ENCODE assay signal across 15 cellular contexts in genomic region chr12:68623984-68624383, GRCh38. TPM values are rescaled to one million over a fixed set of nuclear protein-coding genes. Genes with fewer than 3 reads are reported as not detected.
DNase-seq lines count a peak whose midpoint lies in the region; ATAC-seq and TF ChIP-seq lines count a peak whose summit lies in the region.
"Had no signal": no experiment of that assay in that cellular context is flagged by ENCODE, and none has a peak within 500 bp of the region (broad histone marks: within the 10 kb centered on the region; RNA-seq: fewer than 3 reads in every experiment).

No MANE protein-coding gene starts in this region.

- DNase-seq in activated T-cell treated with anti-CD3 and anti-CD28 coated beads, Interleukin-2, amount 50 U/mL, for 24 hours: no peak
- DNase-seq in activated T-cell treated with anti-CD3 and anti-CD28 coated beads, Interleukin-2, amount 50 U/mL, for 4 hours: no peak
- peak; percentile 6 for DNase-seq in RPMI7951 (ENCODE audit: low read depth)
- peak; percentile 57 for DNase-seq in fibroblast of mammary gland (ENCODE audit: low read depth)
- no peak for DNase-seq in stimulated activated effector memory CD8-positive, alpha-beta T cell treated with anti-CD3 and anti-CD28 coated beads, Interleukin-12 subunit alpha, Interleukin-12 subunit beta, amount 100 ng/mL, for 72 hours (ENCODE audit: low spot score in 2 of 2)
- no peak for DNase-seq in NCI-H2081 (lab: John Stamatoyannopoulos, UW)
- DNase-seq in NK-92 treated with Interleukin-12 subunit alpha and Interleukin-12 subunit beta, amount 100 ng/mL, for 24 hours (lab: John Stamatoyannopoulos, UW): no peak
- DNase-seq in NCI-H69 (lab: John Stamatoyannopoulos, UW): no peak
- DNase-seq: activated CD8-positive, alpha-beta memory T cell treated with anti-CD3 and anti-CD28 coated beads, Interleukin-2, amount 50 U/mL, for 48 hours; cerebellar nuclear complex; heart left ventricle; NCI-H1930; psoas muscle; substantia nigra had no signal

- H3K4me1 Mint-ChIP-seq in activated T-cell treated with anti-CD3 and anti-CD28 coated beads, Interleukin-2, amount 50 U/mL, for 24 hours (ENCODE audit: low read depth): peaks cover 85% of the 10 kb centered on the region
- H3K4me1 Mint-ChIP-seq in activated T-cell treated with anti-CD3 and anti-CD28 coated beads, Interleukin-2, amount 50 U/mL, for 4 hours (ENCODE audit: low read depth): peaks cover 77% of the 10 kb centered on the region
- H3K4me1 Mint-ChIP-seq in stimulated activated effector memory CD8-positive, alpha-beta T cell treated with anti-CD3 and anti-CD28 coated beads, Interleukin-12 subunit alpha, Interleukin-12 subunit beta, amount 100 ng/mL, for 72 hours: peaks cover 66% of the 10 kb centered on the region

- H3K27me3 Mint-ChIP-seq in activated T-cell treated with anti-CD3 and anti-CD28 coated beads, Interleukin-2, amount 50 U/mL, for 24 hours: no peaks in the 10 kb centered on the region
- no peaks in the 10 kb centered on the region for H3K27me3 Mint-ChIP-seq in activated T-cell treated with anti-CD3 and anti-CD28 coated beads, Interleukin-2, amount 50 U/mL, for 4 hours (ENCODE audit: low read depth)

- no peak for TF ChIP-seq CTCF in fibroblast of mammary gland (conservative IDR thresholded peaks at IDR 0.05; ENCODE audit: control insufficient read depth, insufficient read depth, low read depth, low read length)

- no peak overlapping the region for H3K4me3 Mint-ChIP-seq in activated T-cell treated with anti-CD3 and anti-CD28 coated beads, Interleukin-2, amount 50 U/mL, for 24 hours
- no peak overlapping the region for H3K4me3 Mint-ChIP-seq in activated T-cell treated with anti-CD3 and anti-CD28 coated beads, Interleukin-2, amount 50 U/mL, for 4 hours
- H3K4me3 Mint-ChIP-seq in stimulated activated effector memory CD8-positive, alpha-beta T cell treated with anti-CD3 and anti-CD28 coated beads, Interleukin-12 subunit alpha, Interleukin-12 subunit beta, amount 100 ng/mL, for 72 hours: peak overlapping the region; percentile 47

- H3K36me3 Mint-ChIP-seq in activated T-cell treated with anti-CD3 and anti-CD28 coated beads, Interleukin-2, amount 50 U/mL, for 24 hours (ENCODE audit: low read depth): peaks cover 87% of the 10 kb centered on the region
- peaks cover 51% of the 10 kb centered on the region for H3K36me3 Mint-ChIP-seq in activated T-cell treated with anti-CD3 and anti-CD28 coated beads, Interleukin-2, amount 50 U/mL, for 4 hours (ENCODE audit: insufficient read depth)
- peaks cover 99% of the 10 kb centered on the region for H3K36me3 Mint-ChIP-seq in stimulated activated effector memory CD8-positive, alpha-beta T cell treated with anti-CD3 and anti-CD28 coated beads, Interleukin-12 subunit alpha, Interleukin-12 subunit beta, amount 100 ng/mL, for 72 hours

- ATAC-seq in activated T-cell treated with anti-CD3 and anti-CD28 coated beads, Interleukin-2, amount 50 U/mL, for 4 hours: no peak
- no peak for ATAC-seq in stimulated activated effector memory CD8-positive, alpha-beta T cell treated with anti-CD3 and anti-CD28 coated beads, Interleukin-12 subunit alpha, Interleukin-12 subunit beta, amount 100 ng/mL, for 72 hours
- ATAC-seq: activated CD4-positive, CD25-positive, alpha-beta regulatory T cell treated with anti-CD3 and anti-CD28 coated beads, Interleukin-2, amount 50 U/mL, for 24 hours; heart left ventricle; psoas muscle had no signal

- peaks cover 15% of the 10 kb centered on the region for H3K9me3 Mint-ChIP-seq in activated T-cell treated with anti-CD3 and anti-CD28 coated beads, Interleukin-2, amount 50 U/mL, for 24 hours
- peaks cover 7% of the 10 kb centered on the region for H3K9me3 Mint-ChIP-seq in activated T-cell treated with anti-CD3 and anti-CD28 coated beads, Interleukin-2, amount 50 U/mL, for 4 hours
- peaks cover 5% of the 10 kb centered on the region for H3K9me3 Mint-ChIP-seq in stimulated activated effector memory CD8-positive, alpha-beta T cell treated with anti-CD3 and anti-CD28 coated beads, Interleukin-12 subunit alpha, Interleukin-12 subunit beta, amount 100 ng/mL, for 72 hours

- no peak overlapping the region for H3K4me3 ChIP-seq in fibroblast of mammary gland (ENCODE audit: control insufficient read depth, low read depth, low read length)
- H3K4me3 ChIP-seq: heart left ventricle, psoas muscle had no signal

- peak overlapping the region; percentile 83 for H3K27ac Mint-ChIP-seq in activated T-cell treated with anti-CD3 and anti-CD28 coated beads, Interleukin-2, amount 50 U/mL, for 24 hours
- H3K27ac Mint-ChIP-seq in stimulated activated effector memory CD8-positive, alpha-beta T cell treated with anti-CD3 and anti-CD28 coated beads, Interleukin-12 subunit alpha, Interleukin-12 subunit beta, amount 100 ng/mL, for 72 hours: peak overlapping the region; percentile 56

RNA-seq across cellular contexts. Expression of gene RAP1B, which starts 13.3 kb away (rescaled TPM):
- 100 to 1,000 TPM; 172 to 213 (median 188) TPM for total RNA-seq in activated T-cell treated with anti-CD3 and anti-CD28 coated beads, Interleukin-2, amount 50 U/mL, for 4 hours
- total RNA-seq in RPMI7951 (2014; rRNA removed; shearing (Covaris generic)): 115 and 128 TPM in 2 replicates

Comparison
In these comparisons a context has a peak if more than half of its experiments do, and no peak if none do; other contexts are left out.
1. DNase-seq: peak in RPMI7951 (single experiment) and fibroblast of mammary gland (single experiment); none in activated T-cell treated with anti-CD3 and anti-CD28 coated beads, Interleukin-2, amount 50 U/mL, for 24 hours (single experiment), activated T-cell treated with anti-CD3 and anti-CD28 coated beads, Interleukin-2, amount 50 U/mL, for 4 hours (single experiment), stimulated activated effector memory CD8-positive, alpha-beta T cell treated with anti-CD3 and anti-CD28 coated beads, Interleukin-12 subunit alpha, Interleukin-12 subunit beta, amount 100 ng/mL, for 72 hours (0 of 2), NCI-H2081 (0 of 2), NK-92 treated with Interleukin-12 subunit alpha and Interleukin-12 subunit beta, amount 100 ng/mL, for 24 hours (single experiment) and NCI-H69 (single experiment).